Comparison of ENCODE assay signal across 11 cellular contexts in the genomic region with DNA sequence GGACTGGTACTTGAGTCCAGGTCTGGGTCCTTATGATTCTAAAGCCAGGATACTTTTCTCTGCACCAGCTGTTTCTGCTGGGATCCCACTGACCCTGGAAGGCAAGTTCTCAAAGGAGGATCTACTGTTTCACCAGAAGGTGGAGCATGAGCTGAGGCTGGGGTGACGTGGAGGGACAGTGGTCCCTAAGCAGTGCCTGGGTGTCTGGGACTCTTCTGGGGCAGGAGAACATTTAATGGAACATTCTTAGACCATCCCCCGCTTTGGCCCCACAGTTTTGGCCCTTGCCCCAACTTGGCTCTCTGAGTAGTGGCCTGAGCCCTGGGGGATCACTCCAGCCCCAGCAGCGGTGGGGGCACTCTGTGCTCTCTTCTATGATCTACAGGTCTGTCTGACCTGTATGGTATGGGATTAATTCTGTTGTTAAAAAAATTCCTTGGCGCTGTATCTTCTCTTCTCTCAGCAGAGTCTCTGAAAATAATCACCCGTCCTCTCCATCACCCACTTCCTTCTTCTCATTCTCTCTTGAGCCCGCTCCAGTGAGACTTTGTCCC.
A peak's percentile ranks its signal among the peaks of the same experiment; 100 is the strongest.
DNase-seq lines count a peak whose midpoint lies in the region; TF ChIP-seq lines count a peak whose summit lies in the region.
"Had no signal": no experiment of that assay in that cellular context is flagged by ENCODE, and none has a peak within 500 bp of the region (broad histone marks: within the 10 kb centered on the region; RNA-seq: fewer than 3 reads in every experiment).

No MANE protein-coding gene starts in this region.

- H2AK5ac ChIP-seq in mesendoderm (ENCODE audit: low read length): no peak overlapping the region

- H3K23ac ChIP-seq in mesendoderm (ENCODE audit: low read length): no peak overlapping the region

- no peaks in the 10 kb centered on the region for H3K79me2 ChIP-seq in mesendoderm (ENCODE audit: control insufficient read depth, insufficient read depth, low read length)

- H3K18ac ChIP-seq in mesendoderm (ENCODE audit: low read length): no peak overlapping the region

- no peaks in the 10 kb centered on the region for H3K79me1 ChIP-seq in mesendoderm (ENCODE audit: low read length)

- no peak overlapping the region for H3K4me3 Mint-ChIP-seq in HFFc6
- H3K4me3 Mint-ChIP-seq in activated CD4-positive, alpha-beta memory T cell treated with anti-CD3 and anti-CD28 coated beads for 36 hours: no peak overlapping the region
- H3K4me3 Mint-ChIP-seq: activated CD8-positive, alpha-beta T cell treated with anti-CD3 and anti-CD28 coated beads, Interleukin-2, amount 10 ng/mL, durations not matched to agents 7 days and 5 days had no signal

- H3K9me3 Mint-ChIP-seq in HFFc6: no peaks in the 10 kb centered on the region
- no peaks in the 10 kb centered on the region for H3K9me3 Mint-ChIP-seq in activated CD4-positive, alpha-beta memory T cell treated with anti-CD3 and anti-CD28 coated beads for 36 hours

- H2BK5ac ChIP-seq in mesendoderm (ENCODE audit: low read length): no peak overlapping the region

- CTCF ChIA-PET in activated CD4-positive, alpha-beta memory T cell treated with anti-CD3 and anti-CD28 coated beads for 36 hours (lab: Charles Lee): interaction anchor here (1.3 to 1.5 kb wide), 3 partner anchors 26 to 779 kb away, joined by 3 to 8 read pairs (median 3); no protein-coding TSS in a partner anchor

- no peak overlapping the region for H3K4me2 ChIP-seq in mesendoderm (ENCODE audit: low read length)

- H3K9ac ChIP-seq in mesendoderm (ENCODE audit: low read length): no peak overlapping the region

- in situ Hi-C loops in ACHN (cut with HindIII; ENCODE audit: low pct_ligation_motif_present, low pct_unique_long_range_greater_than_20kb, low sequenced_read_pairs): no loop called here

- no peaks in the 10 kb centered on the region for H3K36me3 Mint-ChIP-seq in HFFc6 (ENCODE audit: low read depth)
- H3K36me3 Mint-ChIP-seq in activated CD4-positive, alpha-beta memory T cell treated with anti-CD3 and anti-CD28 coated beads for 36 hours: no peaks in the 10 kb centered on the region

- POLR2A ChIA-PET in activated CD4-positive, alpha-beta memory T cell treated with anti-CD3 and anti-CD28 coated beads for 36 hours (lab: Charles Lee): no interaction called here

- no peak overlapping the region for H3K4ac ChIP-seq in mesendoderm (ENCODE audit: low read depth, low read length)

- intact Hi-C loops in activated CD4-positive, alpha-beta memory T cell treated with anti-CD3 and anti-CD28 coated beads for 36 hours (cut with micrococcal nuclease): no loop called here

- no peaks in the 10 kb centered on the region for H3K4me1 Mint-ChIP-seq in HFFc6 (ENCODE audit: low read depth)
- H3K4me1 Mint-ChIP-seq in activated CD4-positive, alpha-beta memory T cell treated with anti-CD3 and anti-CD28 coated beads for 36 hours (ENCODE audit: low read depth): no peaks in the 10 kb centered on the region

- no CpG with 5 or more reads among the region's 6 CpGs for WGBS in mesendoderm (ENCODE audit: extremely low coverage, insufficient coverage, low lambda C conversion rate)

- H3K27ac ChIP-seq in mesendoderm (ENCODE audit: low read depth, low read length): no peak overlapping the region

- DNase-seq in Daoy (ENCODE audit: low read depth) (peak; percentile 22), HFFc6 (no peak), SW480 (ENCODE audit: low spot score) (peak; percentile 24), mesendoderm (peak; percentile 64), ACHN (no peak), COR-L47 (lab: John Stamatoyannopoulos, UW) (no peak)
- no peak for DNase-seq in activated CD4-positive, alpha-beta memory T cell treated with anti-CD3 and anti-CD28 coated beads for 36 hours
- DNase-seq: activated CD8-positive, alpha-beta T cell treated with anti-CD3 and anti-CD28 coated beads, Interleukin-2, amount 10 ng/mL, durations not matched to agents 7 days and 5 days; anterior cingulate cortex; GOT3; substantia nigra had no signal

- H3K27me3 Mint-ChIP-seq in HFFc6 (ENCODE audit: insufficient read depth): peaks cover 5% of the 10 kb centered on the region
- peaks cover 21% of the 10 kb centered on the region for H3K27me3 Mint-ChIP-seq in activated CD4-positive, alpha-beta memory T cell treated with anti-CD3 and anti-CD28 coated beads for 36 hours

- no peak overlapping the region for H4K8ac ChIP-seq in mesendoderm (ENCODE audit: low read depth, low read length)

- no peak overlapping the region for H3K27ac Mint-ChIP-seq in HFFc6
- no peak overlapping the region for H3K27ac Mint-ChIP-seq in activated CD4-positive, alpha-beta memory T cell treated with anti-CD3 and anti-CD28 coated beads for 36 hours
- H3K27ac Mint-ChIP-seq: activated CD8-positive, alpha-beta T cell treated with anti-CD3 and anti-CD28 coated beads, Interleukin-2, amount 10 ng/mL, durations not matched to agents 7 days and 5 days had no signal

- H3K36me3 ChIP-seq in mesendoderm (ENCODE audit: control insufficient read depth, insufficient read depth, low read length): no peaks in the 10 kb centered on the region

- H3K27me3 ChIP-seq in mesendoderm (ENCODE audit: insufficient read depth, low read length, poor library complexity): no peaks in the 10 kb centered on the region

- TF ChIP-seq CTCF in HFFc6 (IDR thresholded peaks at IDR 0.05): peak; percentile 57

- no peaks in the 10 kb centered on the region for H3K4me1 ChIP-seq in mesendoderm (ENCODE audit: control insufficient read depth, low read depth, low read length)

- no peak overlapping the region for H2BK15ac ChIP-seq in mesendoderm (replicated peaks; ENCODE audit: low read depth)

- no peak overlapping the region for H3K4me3 ChIP-seq in mesendoderm (ENCODE audit: low read length)

- H3K56ac ChIP-seq in mesendoderm (ENCODE audit: low read length): no peak overlapping the region

- no peak overlapping the region for H2BK120ac ChIP-seq in mesendoderm (ENCODE audit: low read depth, low read length)

- no peak overlapping the region for H4K5ac ChIP-seq in mesendoderm (ENCODE audit: low read length)

Comparison
In these comparisons a context has a peak if more than half of its experiments do, and no peak if none do; other contexts are left out.
1. DNase-seq: peak in Daoy (single experiment), SW480 (single experiment) and mesendoderm (single experiment); none in HFFc6 (single experiment), ACHN (single experiment), COR-L47 (single experiment) and activated CD4-positive, alpha-beta memory T cell treated with anti-CD3 and anti-CD28 coated beads for 36 hours (single experiment).